ENCODE assay signal across 1 cellular context in the genomic region with DNA sequence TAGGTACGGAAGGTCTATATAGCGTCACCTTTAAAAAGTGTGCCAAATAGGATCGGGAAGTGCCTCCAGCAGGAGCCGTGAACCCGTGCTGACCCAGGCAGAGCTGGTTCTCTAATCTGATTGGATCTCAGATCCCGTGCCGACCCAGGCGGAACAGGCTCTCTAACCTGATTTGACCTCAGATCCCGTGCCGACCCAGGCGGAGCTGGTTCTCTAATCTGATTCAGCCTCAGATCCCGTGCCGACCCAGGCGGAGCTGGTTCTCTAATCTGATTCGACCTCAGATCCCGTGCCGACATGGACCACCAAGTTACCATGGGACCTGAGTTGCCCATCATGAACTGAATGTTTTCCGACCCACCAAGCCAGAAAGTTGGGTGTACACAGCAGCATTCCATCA.
TF ChIP-seq lines count a peak whose summit lies in the region.

No MANE protein-coding gene starts in this region.

TF ChIP-seq in K562, 482 proteins besides CTCF, POLR2A, EP300 and RAD21 (continued from another document):
- no peak for TF ChIP-seq CHD1 (IDR thresholded peaks at IDR 0.05; ENCODE audit: low read length)
- no peak for TF ChIP-seq ESRRA (IDR thresholded peaks at IDR 0.05; ENCODE audit: borderline replicate concordance, low read depth)
- no peak for TF ChIP-seq XRCC5 (IDR thresholded peaks at IDR 0.05; ENCODE audit: low read depth, low read length)
